Comparison of ENCODE assay signal across 22 cellular contexts in genomic region chr6:139967497-139967896, GRCh38.
A peak's percentile ranks its signal among the peaks of the same experiment; 100 is the strongest.
DNase-seq lines count a peak whose midpoint lies in the region; ATAC-seq and TF ChIP-seq lines count a peak whose summit lies in the region.
"Had no signal": no experiment of that assay in that cellular context is flagged by ENCODE, and none has a peak within 500 bp of the region (broad histone marks: within the 10 kb centered on the region; RNA-seq: fewer than 3 reads in every experiment).

No MANE protein-coding gene starts in this region.

- in situ Hi-C loops in GM23248 (cut with MboI), result no loop called here

- H3K79me2 ChIP-seq in GM23248 (ENCODE audit: insufficient read depth) (no peaks in the 10 kb centered on the region), GM23338 (replicated peaks; ENCODE audit: insufficient read depth) (no peaks in the 10 kb centered on the region)

- H3K4me1 ChIP-seq in GM23248 (ENCODE audit: insufficient read depth) (peaks cover 32% of the 10 kb centered on the region), GM23338 (ENCODE audit: insufficient read depth) (peaks cover 16% of the 10 kb centered on the region; the same call in 1 of the 2 replicates)

- H3K4me2 ChIP-seq in GM23248 (ENCODE audit: unreplicated experiment) (no peak overlapping the region), GM23338 (no peak overlapping the region)
- H3K4me2 ChIP-seq: BLaER1 treated with 17β-estradiol and CSF1 and Interleukin-3, amounts not matched to agents 10 nM and 100 nM had no signal

- no peak overlapping the region for H3K4me3 ChIP-seq in GM23248
- H3K4me3 ChIP-seq in epithelial cell of esophagus (ENCODE audit: low read length), result no peak overlapping the region
- no peak overlapping the region for H3K4me3 ChIP-seq in GM23338
- H3K4me3 ChIP-seq: BLaER1 treated with 17β-estradiol and CSF1 and Interleukin-3, amounts not matched to agents 10 nM and 100 nM had no signal

- no peaks in the 10 kb centered on the region for H4K20me1 ChIP-seq in GM23248 (ENCODE audit: insufficient read depth)
- H4K20me1 ChIP-seq in GM23338 (replicated peaks; ENCODE audit: insufficient read depth), result no peaks in the 10 kb centered on the region
- H4K20me1 ChIP-seq: BLaER1 treated with 17β-estradiol and CSF1 and Interleukin-3, amounts not matched to agents 10 nM and 100 nM had no signal

- no peaks in the 10 kb centered on the region for H3K9me3 ChIP-seq in GM23248 (ENCODE audit: low read depth)
- H3K9me3 ChIP-seq: BLaER1 treated with 17β-estradiol and CSF1 and Interleukin-3, amounts not matched to agents 10 nM and 100 nM had no signal

- no peaks in the 10 kb centered on the region for H3K27me3 Mint-ChIP-seq in memory B cell
- H3K27me3 Mint-ChIP-seq in activated T-helper 17 cell treated with anti-CD3 and anti-CD28 coated beads, Interleukin-2, amount 50 U/mL, for 72 hours, result peaks cover 4% of the 10 kb centered on the region
- no peaks in the 10 kb centered on the region for H3K27me3 Mint-ChIP-seq in GM23338 (ENCODE audit: insufficient read depth, low read depth, poor library complexity)

- peaks cover 14% of the 10 kb centered on the region; the same call in 1 of the 2 replicates for H3F3A ChIP-seq in GM23248 (ENCODE audit: insufficient read depth)
- H3F3A ChIP-seq in GM23338 (replicated peaks; ENCODE audit: low read depth), result no peaks in the 10 kb centered on the region

- H2AFZ ChIP-seq in GM23248, result peak overlapping the region; percentile 12
- no peak overlapping the region for H2AFZ ChIP-seq in GM23338

- H3K36me3 Mint-ChIP-seq in memory B cell (no peaks in the 10 kb centered on the region), GM23338 (ENCODE audit: low read depth) (0 out of 3 replicates have a peak, but pooled peaks cover 3% of the 10 kb centered on the region)
- no peaks in the 10 kb centered on the region for H3K36me3 Mint-ChIP-seq in activated T-helper 17 cell treated with anti-CD3 and anti-CD28 coated beads, Interleukin-2, amount 50 U/mL, for 72 hours (ENCODE audit: low read depth)
- H3K36me3 Mint-ChIP-seq: CD8-positive, alpha-beta T cell had no signal

- TF ChIP-seq CTCF in epithelial cell of esophagus (IDR thresholded peaks at IDR 0.05; ENCODE audit: insufficient read depth, low read depth, low read length, missing control alignments), result no peak
- TF ChIP-seq CTCF in GM23338 (conservative IDR thresholded peaks at IDR 0.05; ENCODE audit: low read depth in 2 of 2), result no peak

- H3K9me3 Mint-ChIP-seq in memory B cell (no peaks in the 10 kb centered on the region), GM23338 (no peaks in the 10 kb centered on the region)
- no peaks in the 10 kb centered on the region for H3K9me3 Mint-ChIP-seq in activated T-helper 17 cell treated with anti-CD3 and anti-CD28 coated beads, Interleukin-2, amount 50 U/mL, for 72 hours
- H3K9me3 Mint-ChIP-seq: CD8-positive, alpha-beta T cell had no signal

- no peak overlapping the region for H3K9ac ChIP-seq in GM23248
- H3K9ac ChIP-seq: BLaER1 treated with 17β-estradiol and CSF1 and Interleukin-3, amounts not matched to agents 10 nM and 100 nM had no signal

- no peak overlapping the region for H3K4me3 Mint-ChIP-seq in memory B cell
- H3K4me3 Mint-ChIP-seq in activated T-helper 17 cell treated with anti-CD3 and anti-CD28 coated beads, Interleukin-2, amount 50 U/mL, for 72 hours, result no peak overlapping the region
- no peak overlapping the region for H3K4me3 Mint-ChIP-seq in GM23338
- H3K4me3 Mint-ChIP-seq: CD8-positive, alpha-beta T cell had no signal

- H3K27ac Mint-ChIP-seq in memory B cell (peak overlapping the region; percentile 7), GM23338 (no peak overlapping the region)
- no peak overlapping the region for H3K27ac Mint-ChIP-seq in activated T-helper 17 cell treated with anti-CD3 and anti-CD28 coated beads, Interleukin-2, amount 50 U/mL, for 72 hours
- H3K27ac Mint-ChIP-seq: CD8-positive, alpha-beta T cell had no signal

- H3K4me1 Mint-ChIP-seq in memory B cell (peaks cover 19% of the 10 kb centered on the region), GM23338 (peaks cover 17% of the 10 kb centered on the region; the same call in 2 of the 3 replicates)
- no peaks in the 10 kb centered on the region for H3K4me1 Mint-ChIP-seq in activated T-helper 17 cell treated with anti-CD3 and anti-CD28 coated beads, Interleukin-2, amount 50 U/mL, for 72 hours

- no peaks in the 10 kb centered on the region for H3K27me3 ChIP-seq in GM23248 (replicated peaks; ENCODE audit: insufficient read depth)
- H3K27me3 ChIP-seq in GM23338 (ENCODE audit: insufficient read depth), result no peaks in the 10 kb centered on the region
- H3K27me3 ChIP-seq: BLaER1 treated with 17β-estradiol and CSF1 and Interleukin-3, amounts not matched to agents 10 nM and 100 nM had no signal

- H3K27ac ChIP-seq in GM23248 (no peak overlapping the region), GM23338 (ENCODE audit: low read depth) (no peak overlapping the region)
- H3K27ac ChIP-seq: BLaER1 treated with 17β-estradiol and CSF1 and Interleukin-3, amounts not matched to agents 10 nM and 100 nM; HL-60 had no signal

- peak; percentile 57 for DNase-seq in GM23248
- DNase-seq in RKO (ENCODE audit: low spot score), result peak; percentile 49
- DNase-seq in epithelial cell of esophagus (ENCODE audit: low read depth), result peak; percentile 20
- no peak for DNase-seq in memory B cell (ENCODE audit: low spot score in 2 of 2)
- no peak for DNase-seq in islet precursor cell
- DNase-seq in KG1 (lab: John Stamatoyannopoulos, UW), result no peak
- DNase-seq in GM23338 (ENCODE audit: low spot score), result no peak
- DNase-seq: Calu3; CD8-positive, alpha-beta T cell; EL; Karpas-422; MM.1S; NCI-H1092; NCI-H146; NCI-H2081 treated with DMSO at 0.1 percent for 48 hours; NCI-H510A; NCI-H748 treated with DMSO at 0.1 percent for 48 hours; NK-92 treated with Interleukin-12 subunit alpha and Interleukin-12 subunit beta, amount 100 ng/mL, for 24 hours; Right ventricle myocardium superior had no signal

- H3K9me2 ChIP-seq in GM23248 (ENCODE audit: insufficient read depth) (no peaks in the 10 kb centered on the region), GM23338 (ENCODE audit: insufficient read depth) (no peaks in the 10 kb centered on the region)

- no peaks in the 10 kb centered on the region for H3K36me3 ChIP-seq in GM23248 (ENCODE audit: low read depth)
- no peaks in the 10 kb centered on the region for H3K36me3 ChIP-seq in GM23338 (ENCODE audit: insufficient read depth)
- H3K36me3 ChIP-seq: BLaER1 treated with 17β-estradiol and CSF1 and Interleukin-3, amounts not matched to agents 10 nM and 100 nM had no signal

- no peak for ATAC-seq in memory B cell (ENCODE audit: low read depth)
- ATAC-seq in activated T-helper 17 cell treated with anti-CD3 and anti-CD28 coated beads, Interleukin-2, amount 50 U/mL, for 72 hours (replicated peaks), result no peak
- ATAC-seq in GM23338, result no peak
- ATAC-seq: CD8-positive, alpha-beta T cell had no signal

TF ChIP-seq in GM23338, 12 proteins besides CTCF, POLR2A, EP300 and RAD21 (continues in another document):
- no peak for TF ChIP-seq NANOG (IDR thresholded peaks at IDR 0.05; ENCODE audit: borderline replicate concordance)
- TF ChIP-seq EZH2phosphoT487 (IDR thresholded peaks at IDR 0.05; ENCODE audit: unreplicated experiment), result no peak
- TF ChIP-seq ZNF331 (CRISPR knock-in tag; IDR thresholded peaks at IDR 0.05; ENCODE audit: low read depth), result no peak
- no peak for TF ChIP-seq ETS1 (IDR thresholded peaks at IDR 0.05)
- TF ChIP-seq ZNF114 (CRISPR knock-in tag; IDR thresholded peaks at IDR 0.05), result no peak
- no peak for TF ChIP-seq STAT1 (IDR thresholded peaks at IDR 0.05; ENCODE audit: unreplicated experiment)
- TF ChIP-seq POLR2AphosphoS5 (IDR thresholded peaks at IDR 0.05; ENCODE audit: low read depth), result no peak
- TF ChIP-seq EZH2 (IDR thresholded peaks at IDR 0.05; ENCODE audit: low read depth, unreplicated experiment), result no peak

Comparison
In these comparisons a context has a peak if more than half of its experiments do, and no peak if none do; other contexts are left out.
1. DNase-seq: peak in GM23248 (single experiment), RKO (single experiment) and epithelial cell of esophagus (single experiment); none in memory B cell (0 of 2), islet precursor cell (single experiment), KG1 (single experiment) and GM23338 (single experiment).